24 cellular contexts compared by ENCODE assay signal in genomic region chr2:38940746-38941145, GRCh38. TPM values are rescaled to one million over a fixed set of nuclear protein-coding genes. Genes with fewer than 3 reads are reported as not detected.
DNase-seq lines count a peak whose midpoint lies in the region; ATAC-seq, FAIRE-seq and TF ChIP-seq lines count a peak whose summit lies in the region.
"Had no signal": no experiment of that assay in that cellular context is flagged by ENCODE, and none has a peak within 500 bp of the region (broad histone marks: within the 10 kb centered on the region; RNA-seq: fewer than 3 reads in every experiment).

No MANE protein-coding gene starts in this region.

- no peaks in the 10 kb centered on the region for H3K27me3 Mint-ChIP-seq in GM23338 (ENCODE audit: insufficient read depth, low read depth, poor library complexity)
- no peaks in the 10 kb centered on the region for H3K27me3 Mint-ChIP-seq in astrocyte (ENCODE audit: low read depth, unreplicated experiment)
- peaks cover 2% of the 10 kb centered on the region; the same call in 1 of the 2 replicates for H3K27me3 Mint-ChIP-seq in WTC11 (ENCODE audit: low read depth)
- H3K27me3 Mint-ChIP-seq: CD4-positive, alpha-beta T cell had no signal

- TF ChIP-seq EP300 in A549 (IDR thresholded peaks at IDR 0.05): no peak

- TF ChIP-seq RAD21 in A549 (conservative IDR thresholded peaks at IDR 0.05 in 1 of 2, IDR thresholded peaks at IDR 0.05 in 1 of 2): no peak

- no peak for ATAC-seq in A549
- ATAC-seq in GM23338: no peak
- no peak for ATAC-seq in HG03039 (IDR thresholded peaks at IDR 0.05; ENCODE audit: unreplicated experiment)
- ATAC-seq in HG03280 (IDR thresholded peaks at IDR 0.05; ENCODE audit: unreplicated experiment): no peak
- no peak for ATAC-seq in WTC11
- ATAC-seq: CD8-positive, alpha-beta T cell had no signal

- 0 out of 2 replicates have a peak overlapping the region, but pooled peaks have one; percentile 27 for H3K27ac Mint-ChIP-seq in GM23338
- peak overlapping the region; percentile 1 for H3K27ac Mint-ChIP-seq in astrocyte (ENCODE audit: unreplicated experiment)
- no peak overlapping the region for H3K27ac Mint-ChIP-seq in WTC11
- H3K27ac Mint-ChIP-seq: B cell; CD4-positive, alpha-beta T cell; CD8-positive, alpha-beta T cell had no signal

- H3K4me1 Mint-ChIP-seq in GM23338: peaks cover 17% of the 10 kb centered on the region
- H3K4me1 Mint-ChIP-seq in astrocyte (ENCODE audit: low read depth, unreplicated experiment): peaks cover 27% of the 10 kb centered on the region
- peaks cover 21% of the 10 kb centered on the region for H3K4me1 Mint-ChIP-seq in WTC11
- H3K4me1 Mint-ChIP-seq: B cell had no signal

- POLR2A ChIA-PET in A549 (lab: Yijun Ruan, JAX) (no interaction called here), WTC11 (lab: Charles Lee) (no interaction called here)

- H3K9me3 Mint-ChIP-seq in GM23338 (no peaks in the 10 kb centered on the region), astrocyte (ENCODE audit: unreplicated experiment) (no peaks in the 10 kb centered on the region), WTC11 (no peaks in the 10 kb centered on the region)
- H3K9me3 Mint-ChIP-seq: CD4-positive, alpha-beta T cell; CD8-positive, alpha-beta T cell had no signal

- no peaks in the 10 kb centered on the region for H3K27me3 ChIP-seq in GM23338 (ENCODE audit: insufficient read depth)
- H3K27me3 ChIP-seq in astrocyte (ENCODE audit: insufficient read depth, low read length): no peaks in the 10 kb centered on the region
- H3K27me3 ChIP-seq in bronchial epithelial cell (ENCODE audit: control insufficient read depth, insufficient read depth, low read length): no peaks in the 10 kb centered on the region
- H3K27me3 ChIP-seq: BLaER1 treated with 17β-estradiol and CSF1 and Interleukin-3, amounts not matched to agents 10 nM and 100 nM had no signal

- no peak overlapping the region for H3K4me2 ChIP-seq in A549
- no peak overlapping the region for H3K4me2 ChIP-seq in GM23338
- no peak overlapping the region for H3K4me2 ChIP-seq in astrocyte (ENCODE audit: low read length)
- H3K4me2 ChIP-seq: BLaER1 treated with 17β-estradiol and CSF1 and Interleukin-3, amounts not matched to agents 10 nM and 100 nM had no signal

- no peaks in the 10 kb centered on the region for H3K36me3 ChIP-seq in GM23338 (ENCODE audit: insufficient read depth)
- no peaks in the 10 kb centered on the region for H3K36me3 ChIP-seq in astrocyte (ENCODE audit: insufficient read depth, low read length)
- H3K36me3 ChIP-seq in bronchial epithelial cell (ENCODE audit: control insufficient read depth, insufficient read depth, low read length): no peaks in the 10 kb centered on the region
- H3K36me3 ChIP-seq: BLaER1 treated with 17β-estradiol and CSF1 and Interleukin-3, amounts not matched to agents 10 nM and 100 nM had no signal

- TF ChIP-seq CTCF in A549 (IDR thresholded peaks at IDR 0.05) (no peak), GM23338 (conservative IDR thresholded peaks at IDR 0.05; ENCODE audit: low read depth in 2 of 2) (no peak), astrocyte (IDR thresholded peaks at IDR 0.05; ENCODE audit: insufficient read depth, low read depth, low read length) (no peak), bronchial epithelial cell (IDR thresholded peaks at IDR 0.05; ENCODE audit: insufficient read depth, low read length, severe bottlenecking) (no peak), WTC11 (IDR thresholded peaks at IDR 0.05) (no peak)

- H3K9me2 ChIP-seq in GM23338 (ENCODE audit: insufficient read depth): no peaks in the 10 kb centered on the region

- H3K9ac ChIP-seq in astrocyte (ENCODE audit: low read length): no peak overlapping the region
- H3K9ac ChIP-seq: BLaER1 treated with 17β-estradiol and CSF1 and Interleukin-3, amounts not matched to agents 10 nM and 100 nM had no signal

- no peaks in the 10 kb centered on the region for H3K36me3 Mint-ChIP-seq in GM23338 (ENCODE audit: low read depth)
- H3K36me3 Mint-ChIP-seq in astrocyte (ENCODE audit: low read depth, unreplicated experiment): no peaks in the 10 kb centered on the region
- no peaks in the 10 kb centered on the region for H3K36me3 Mint-ChIP-seq in WTC11
- H3K36me3 Mint-ChIP-seq: CD8-positive, alpha-beta T cell had no signal

- H3K4me3 ChIP-seq in A549: no peak overlapping the region
- no peak overlapping the region for H3K4me3 ChIP-seq in GM23338
- H3K4me3 ChIP-seq in astrocyte (ENCODE audit: insufficient read depth, low read depth, low read length): no peak overlapping the region
- no peak overlapping the region for H3K4me3 ChIP-seq in bronchial epithelial cell (ENCODE audit: low read depth, low read length)
- H3K4me3 ChIP-seq: BLaER1 treated with 17β-estradiol and CSF1 and Interleukin-3, amounts not matched to agents 10 nM and 100 nM had no signal

- H3K4me1 ChIP-seq in A549: no peaks in the 10 kb centered on the region
- H3K4me1 ChIP-seq in GM23338 (ENCODE audit: insufficient read depth): peaks cover 10% of the 10 kb centered on the region
- H3K4me1 ChIP-seq in astrocyte (ENCODE audit: insufficient read depth, low read length): no peaks in the 10 kb centered on the region
- H3K4me1 ChIP-seq: BLaER1 treated with 17β-estradiol and CSF1 and Interleukin-3, amounts not matched to agents 10 nM and 100 nM had no signal

- FAIRE-seq in A549 (lab: Jason Lieb, UNC) (no peak), astrocyte (lab: Jason Lieb, UNC) (no peak), bronchial epithelial cell (lab: Jason Lieb, UNC) (no peak)
- FAIRE-seq: A204.1, D721Med, G401.6, GM12891, GM19239 had no signal

- CTCF ChIA-PET in A549 (lab: Yijun Ruan, JAX) (interaction anchor here (1.3 kb wide), 1 partner anchor 34 kb away, joined by 3 read pairs; no protein-coding TSS in a partner anchor), WTC11 (lab: Charles Lee) (no interaction called here)

- H4K20me1 ChIP-seq in GM23338 (replicated peaks; ENCODE audit: insufficient read depth) (no peaks in the 10 kb centered on the region), astrocyte (ENCODE audit: insufficient read depth, low read length) (no peaks in the 10 kb centered on the region)
- H4K20me1 ChIP-seq: BLaER1 treated with 17β-estradiol and CSF1 and Interleukin-3, amounts not matched to agents 10 nM and 100 nM had no signal

- H3K4me3 Mint-ChIP-seq in GM23338: no peak overlapping the region
- no peak overlapping the region for H3K4me3 Mint-ChIP-seq in astrocyte (ENCODE audit: unreplicated experiment)
- H3K4me3 Mint-ChIP-seq in WTC11: no peak overlapping the region
- H3K4me3 Mint-ChIP-seq: B cell; CD4-positive, alpha-beta T cell; CD8-positive, alpha-beta T cell had no signal

- H2AFZ ChIP-seq in GM23338 (no peak overlapping the region), astrocyte (ENCODE audit: low read depth, low read length) (no peak overlapping the region)

- no peak for TF ChIP-seq POLR2A in A549 (IDR thresholded peaks at IDR 0.05; ENCODE audit: low read length)

- H3K9me3 ChIP-seq in A549: no peaks in the 10 kb centered on the region
- H3K9me3 ChIP-seq in astrocyte (ENCODE audit: insufficient read depth, low read depth, low read length): no peaks in the 10 kb centered on the region
- H3K9me3 ChIP-seq: BLaER1 treated with 17β-estradiol and CSF1 and Interleukin-3, amounts not matched to agents 10 nM and 100 nM; Caco-2 had no signal

- DNase-seq in A549 (ENCODE audit: low read depth in 1 of 2, low spot score in 1 of 2) (no peak), GM23338 (ENCODE audit: low spot score) (no peak), astrocyte (ENCODE audit: low read depth) (peak; percentile 11), bronchial epithelial cell (ENCODE audit: low read depth) (peak; percentile 3), WTC11 (ENCODE audit: low spot score) (no peak), SKM-1 treated with dmso at 0.1 percent for 144 hours (lab: John Stamatoyannopoulos, UW; ENCODE audit: unreplicated experiment) (no peak)
- DNase-seq: 8988T; AML-193; Caco-2; Calu3; CD4-positive, alpha-beta T cell; CD8-positive, alpha-beta T cell; DMS79 treated with DMSO at 0.1 percent for 48 hours; GF-D8 had no signal

- 42% methylated on average over 1 of the region's 1 CpG for WGBS in A549 (ENCODE audit: missing lambda C conversion rate)

- no peaks in the 10 kb centered on the region for H3F3A ChIP-seq in GM23338 (replicated peaks; ENCODE audit: low read depth)

- H3K27ac ChIP-seq in A549 (no peak overlapping the region), GM23338 (ENCODE audit: low read depth) (no peak overlapping the region), astrocyte (ENCODE audit: low read depth, low read length) (no peak overlapping the region)
- H3K27ac ChIP-seq: BLaER1 treated with 17β-estradiol and CSF1 and Interleukin-3, amounts not matched to agents 10 nM and 100 nM; C4-2B had no signal

- H3K79me2 ChIP-seq in GM23338 (replicated peaks; ENCODE audit: insufficient read depth): no peaks in the 10 kb centered on the region
- no peaks in the 10 kb centered on the region for H3K79me2 ChIP-seq in astrocyte (ENCODE audit: insufficient read depth, low read length)

TF ChIP-seq in A549, 52 proteins besides CTCF, POLR2A, EP300 and RAD21:
- TF ChIP-seq TP53 (CRISPR knock-in tag; IDR thresholded peaks at IDR 0.05): no peak
- no peak for TF ChIP-seq SREBF2 (IDR thresholded peaks at IDR 0.05)
- no peak for TF ChIP-seq RNF2 (IDR thresholded peaks at IDR 0.05; ENCODE audit: borderline replicate concordance, low read depth)
- no peak for TF ChIP-seq HOXA7 (CRISPR knock-in tag; IDR thresholded peaks at IDR 0.05)
- peak; percentile 48 for TF ChIP-seq MAFK (IDR thresholded peaks at IDR 0.05; ENCODE audit: partially characterized antibody)
TF ChIP-seq in A549: peak in this region for 1.

RNA-seq across cellular contexts. Expression of gene ARHGEF33, which starts 51.1 kb away (rescaled TPM):
- polyA plus RNA-seq in A549 (2011; rRNA removed) (0.22 and 0.23 TPM in 2 replicates), A549 (2017; fragmentation: RNase III; extraction: RNeasy Plus Mini Kit Qiagen cat#74134 plus additional on column Dnase treatment) (0.08 to 0.22 TPM (median 0.14 TPM) in 3 replicates), GM23338 (2016; fragmentation: Nextera tagmentation; extraction: Ambion mirVana) (1.6 and 1.8 TPM in 2 replicates)
- polyA plus RNA-seq in A549 (2012; cell fraction: cytosol; rRNA removed): 0.03 TPM in 2 replicates
- 0.16 and 0.18 TPM in 2 replicates for polyA plus RNA-seq in A549 (2012; cell fraction: nucleus; rRNA removed)
- 0.08 and 0.10 TPM in 2 replicates for polyA minus RNA-seq in A549 (2011; rRNA and poly(A)+ RNA removed)
- total RNA-seq in GM23338 (2014; rRNA removed; shearing (Covaris generic)): 0.10 and 9.2 TPM in 2 replicates
- total RNA-seq in astrocyte (0.10 and 0.30 TPM in 2 replicates), bronchial epithelial cell (0.26 and 0.38 TPM in 2 replicates), WTC11 (2021) (0.42 to 0.57 TPM (median 0.50 TPM) in 3 replicates)
- total RNA-seq: Caco-2; CD4-positive, alpha-beta T cell; CD8-positive, alpha-beta T cell had no signal

Comparison
In these comparisons a context has a peak if more than half of its experiments do, and no peak if none do; other contexts are left out.
1. DNase-seq: peak in astrocyte (single experiment) and bronchial epithelial cell (single experiment); none in A549 (0 of 2), GM23338 (single experiment), WTC11 (single experiment) and SKM-1 treated with dmso at 0.1 percent for 144 hours (single experiment).